In the genomic region with DNA sequence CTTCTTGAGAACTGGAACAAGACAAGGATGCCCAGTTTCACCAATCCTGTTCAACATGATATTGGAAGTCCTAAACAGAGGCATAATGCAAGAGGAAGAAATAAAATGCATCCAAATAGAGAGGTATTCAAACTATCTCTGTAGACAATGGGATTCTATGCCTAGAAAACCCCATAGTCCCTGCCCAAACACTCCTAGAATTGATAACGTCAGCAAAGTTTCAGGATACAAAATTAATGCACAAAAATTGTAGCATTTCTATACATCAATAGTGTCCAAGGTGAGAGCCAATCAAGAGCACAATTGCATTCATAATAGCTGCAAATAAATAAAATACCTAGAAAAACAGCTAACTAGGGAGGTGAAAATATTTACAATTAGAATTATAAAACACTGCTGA, we compare ENCODE assay signal across 7 cellular contexts.
"Had no signal": no experiment of that assay in that cellular context is flagged by ENCODE, and none has a peak within 500 bp of the region (broad histone marks: within the 10 kb centered on the region; RNA-seq: fewer than 3 reads in every experiment).

No MANE protein-coding gene starts in this region.

- FAIRE-seq: HTR-8/SVneo, K562 had no signal

- ATAC-seq: K562 had no signal

- H3K27ac ChIP-seq: HL-60, KMS-11 had no signal

- DNase-seq: IMR-90, KBM-7, KG1 had no signal

- H3K4me3 ChIP-seq: K562 had no signal

- H3K4me2 ChIP-seq: KMS-11 had no signal

- H3K9ac ChIP-seq: KMS-11 had no signal
